27 cellular contexts compared by ENCODE assay signal in genomic region chr1:28070725-28071593, GRCh38. TPM values are rescaled to one million over a fixed set of nuclear protein-coding genes. Genes with fewer than 3 reads are reported as not detected.
DNase-seq lines count a peak whose midpoint lies in the region; ATAC-seq, FAIRE-seq and TF ChIP-seq lines count a peak whose summit lies in the region.
"Had no signal": no experiment of that assay in that cellular context is flagged by ENCODE, and none has a peak within 500 bp of the region (broad histone marks: within the 10 kb centered on the region; RNA-seq: fewer than 3 reads in every experiment).

No MANE protein-coding gene starts in this region.

- POLR2A ChIA-PET in HEK293T (lab: Yijun Ruan, JAX) (no interaction called here), GM12878 (lab: Charles Lee) (interaction anchor here (0.6 to 2.1 kb wide), 4 partner anchors 11 to 18 kb away, joined by 3 to 6 read pairs (median 5); no protein-coding TSS in a partner anchor)

- FAIRE-seq in GM12878 (lab: Jason Lieb, UNC) = no peak
- FAIRE-seq: colon had no signal

- H3K9me3 Mint-ChIP-seq in nephron (no peaks in the 10 kb centered on the region), type B pancreatic cell (no peaks in the 10 kb centered on the region)
- H3K9me3 Mint-ChIP-seq: activated CD4-positive, alpha-beta T cell treated with anti-CD3 and anti-CD28 coated beads, Interleukin-2, amount 10 ng/mL, durations not matched to agents 24 days and 14 days; naive thymus-derived CD4-positive, alpha-beta T cell had no signal

- SMC1A ChIA-PET in GM12878 (lab: Charles Lee; ENCODE audit: uncharacterized antibody, unreplicated experiment) = interaction anchor here (0.6 to 4.0 kb wide), 12 partner anchors 8 to 168 kb away, joined by 3 to 44 read pairs (median 4); partner anchors contain the start of gene EYA3

- TF ChIP-seq POLR2A in GM12878 (IDR thresholded peaks at IDR 0.05; ENCODE audit: low read depth, low read length) = no peak

- intact Hi-C loops in GM12878 (cut with micrococcal nuclease; ENCODE audit: unreplicated experiment) = no loop called here

- TF ChIP-seq CTCF in 22Rv1 (IDR thresholded peaks at IDR 0.05) (no peak), GM12878 (IDR thresholded peaks at IDR 0.05 in 2 of 3, conservative IDR thresholded peaks at IDR 0.05 in 1 of 3; ENCODE audit: control insufficient read depth in 2 of 3, extremely low read depth in 1 of 3, insufficient read depth in 1 of 3, low read depth in 3 of 3, low read length in 3 of 3) (no peak), nephron (IDR thresholded peaks at IDR 0.05; ENCODE audit: unreplicated experiment in 3 of 3) (no peak), type B pancreatic cell (conservative IDR thresholded peaks at IDR 0.05) (no peak)

- no peak for TF ChIP-seq RAD21 in GM12878 (IDR thresholded peaks at IDR 0.05; ENCODE audit: insufficient read depth, low read depth, low read length)

- in situ Hi-C loops in GM12878 (cut with MboI) = no loop called here

- H4K20me1 ChIP-seq in GM12878 (ENCODE audit: control insufficient read depth, insufficient read depth) = no peaks in the 10 kb centered on the region

- BruUV-seq in GM12878 (replicated peaks; lab: Mats Ljungman, UMichigan) = no TSS peak

- no peak overlapping the region for H2AFZ ChIP-seq in GM12878 (ENCODE audit: control insufficient read depth, low read depth, low read length)

- H3K9ac ChIP-seq in GM12878 (ENCODE audit: control insufficient read depth, insufficient read depth, low read length) = no peak overlapping the region

- peak overlapping the region; percentile 44; the same call in 1 of the 2 replicates for H3K4me2 ChIP-seq in GM12878 (ENCODE audit: control insufficient read depth, insufficient read depth)

- H3K27ac ChIP-seq in 22Rv1 (peak overlapping the region; percentile 77), GM12878 (ENCODE audit: control insufficient read depth, insufficient read depth) (peak overlapping the region; percentile 22; the same call in 1 of the 2 replicates)
- H3K27ac ChIP-seq: foreskin keratinocyte, left ventricle myocardium inferior, ovary had no signal

- RAD21 ChIA-PET in GM12878 (lab: Charles Lee; ENCODE audit: unreplicated experiment) = interaction anchor here (0.5 to 1.6 kb wide), 7 partner anchors 13 to 107 kb away, joined by 3 to 8 read pairs (median 3); partner anchors contain the start of gene EYA3

- ATAC-seq in GM12878 (no peak), GM18909 (IDR thresholded peaks at IDR 0.05; ENCODE audit: poor library complexity, unreplicated experiment) (no peak)
- ATAC-seq: esophagus mucosa; foreskin keratinocyte; naive thymus-derived CD4-positive, alpha-beta T cell; right cardiac atrium; stimulated activated naive CD8-positive, alpha-beta T cell treated with anti-CD3 and anti-CD28 coated beads, Interleukin-15, Interleukin-2, amounts not matched to agents 100 U/mL and 50 U/mL, for 24 hours; T-helper 17 cell had no signal

- CTCF ChIA-PET in HEK293T (lab: Yijun Ruan, JAX) = interaction anchor here (0.6 to 1.5 kb wide), 3 partner anchors 20 to 1069 kb away, joined by 3 to 5 read pairs (median 3); no protein-coding TSS in a partner anchor
- CTCF ChIA-PET in GM12878 (lab: Yijun Ruan, JAX) = interaction anchor here (0.6 to 1.7 kb wide), 3 partner anchors 15 to 43 kb away, joined by 3 to 5 read pairs (median 5); no protein-coding TSS in a partner anchor

- H3K4me3 Mint-ChIP-seq in nephron = peak overlapping the region in 1 of 3 experiments; percentile 41
- H3K4me3 Mint-ChIP-seq in type B pancreatic cell = no peak overlapping the region
- H3K4me3 Mint-ChIP-seq: activated CD4-positive, alpha-beta T cell treated with anti-CD3 and anti-CD28 coated beads, Interleukin-2, amount 10 ng/mL, durations not matched to agents 24 days and 14 days; naive thymus-derived CD4-positive, alpha-beta T cell; T-helper 17 cell had no signal

- H3K27me3 ChIP-seq in GM12878 (replicated peaks in 1 of 2; ENCODE audit: control insufficient read depth in 2 of 2, insufficient read depth in 2 of 2, low read length in 1 of 2) = no peaks in the 10 kb centered on the region
- H3K27me3 ChIP-seq: foreskin keratinocyte, ovary, tibial artery had no signal

- H3K4me1 Mint-ChIP-seq in nephron (peaks cover 21% of the 10 kb centered on the region), type B pancreatic cell (ENCODE audit: unreplicated experiment) (peaks cover 18% of the 10 kb centered on the region)

- peaks cover 5% of the 10 kb centered on the region for H3K9me3 ChIP-seq in GM12878 (replicated peaks; ENCODE audit: control insufficient read depth, insufficient read depth, low read length)
- H3K9me3 ChIP-seq: left ventricle myocardium inferior, ovary, tibial artery had no signal

- H3K79me2 ChIP-seq in GM12878 (ENCODE audit: control insufficient read depth, insufficient read depth, low read length) = peaks cover 72% of the 10 kb centered on the region

- 0 out of 2 replicates have a peak overlapping the region, but pooled peaks have one; percentile 8 for H3K4me3 ChIP-seq in GM12878
- H3K4me3 ChIP-seq: left ventricle myocardium inferior, ovary, tibial artery had no signal

- H3K36me3 ChIP-seq in GM12878 (ENCODE audit: control insufficient read depth in 2 of 2, insufficient read depth in 2 of 2, low read length in 1 of 2) = peaks cover 0 to 2% of the 10 kb centered on the region in 2 experiments; a peak in 1 of 4 replicates
- H3K36me3 ChIP-seq: ovary had no signal

- TF ChIP-seq EP300 in GM12878 (IDR thresholded peaks at IDR 0.05; ENCODE audit: borderline replicate concordance in 1 of 2, control insufficient read depth in 1 of 2, low read depth in 2 of 2, low read length in 2 of 2) = no peak

- H3K27ac Mint-ChIP-seq in nephron = peak overlapping the region; percentile 76 to 90 (median 85)
- H3K27ac Mint-ChIP-seq in type B pancreatic cell = no peak overlapping the region
- H3K27ac Mint-ChIP-seq: activated CD4-positive, alpha-beta T cell treated with anti-CD3 and anti-CD28 coated beads, Interleukin-2, amount 10 ng/mL, durations not matched to agents 24 days and 14 days had no signal

- DNase-seq in HEK293T (ENCODE audit: extremely low spot score) = no peak
- no peak for DNase-seq in GM12878 (ENCODE audit: low read depth, low spot score)
- DNase-seq in type B pancreatic cell (ENCODE audit: extremely low spot score, unreplicated experiment) = no peak
- no peak for DNase-seq in amniotic stem cell (lab: John Stamatoyannopoulos, UW)
- no peak for DNase-seq in GDM1 (lab: John Stamatoyannopoulos, UW)
- DNase-seq: activated CD4-positive, alpha-beta T cell treated with anti-CD3 and anti-CD28 coated beads, Interleukin-2, amount 10 ng/mL, durations not matched to agents 24 days and 14 days; activated naive CD4-positive, alpha-beta T cell treated with anti-CD3 and anti-CD28 coated beads, Interleukin-2, amount 50 U/mL, for 16 hours; DMS79 treated with DMSO at 0.1 percent for 48 hours; effector memory CD4-positive, alpha-beta T cell; foreskin keratinocyte; HCEC 1CT; left ventricle myocardium inferior; naive thymus-derived CD4-positive, alpha-beta T cell; NCI-H1092; NCI-H187; NCI-H2171 treated with DMSO at 0.1 percent for 48 hours; NCI-H524 treated with DMSO at 0.1 percent for 48 hours; ovary; right cardiac atrium; stimulated activated naive CD8-positive, alpha-beta T cell treated with anti-CD3 and anti-CD28 coated beads, Interleukin-15, Interleukin-2, amounts not matched to agents 100 U/mL and 50 U/mL, for 24 hours; T-helper 17 cell; tibial artery had no signal

- peaks cover 50% of the 10 kb centered on the region for H3K4me1 ChIP-seq in GM12878 (ENCODE audit: control insufficient read depth, insufficient read depth, low read length)

- H3K36me3 Mint-ChIP-seq in nephron (ENCODE audit: low read depth) (peaks cover 17% of the 10 kb centered on the region), type B pancreatic cell (no peaks in the 10 kb centered on the region)

- H3K27me3 Mint-ChIP-seq in nephron (ENCODE audit: low read depth) (no peaks in the 10 kb centered on the region), type B pancreatic cell (no peaks in the 10 kb centered on the region)
- H3K27me3 Mint-ChIP-seq: activated CD4-positive, alpha-beta T cell treated with anti-CD3 and anti-CD28 coated beads, Interleukin-2, amount 10 ng/mL, durations not matched to agents 24 days and 14 days; naive thymus-derived CD4-positive, alpha-beta T cell; T-helper 17 cell had no signal

- 85% methylated on average over 11 of the region's 11 CpGs for WGBS in GM12878 (ENCODE audit: insufficient coverage, insufficient replicate concordance, low lambda C conversion rate, missing lambda C conversion rate)

TF ChIP-seq in GM12878, 131 proteins besides CTCF, POLR2A, EP300 and RAD21 (continues in another document):
- TF ChIP-seq GABPA (IDR thresholded peaks at IDR 0.05; ENCODE audit: low read depth) = no peak

RNA-seq across cellular contexts. Expression of gene EYA3, which starts 17.5 kb away (rescaled TPM):
- 62.1 and 81.3 TPM in 2 replicates for total RNA-seq in GM12878 (2013; cell fraction: nucleolus; rRNA removed)
- 18.3 and 19.0 TPM in 2 replicates for total RNA-seq in GM12878 (2014; rRNA removed)
- 28.1 and 28.2 TPM in 2 replicates for total RNA-seq in GM12878 (2014; rRNA removed; fragmentation: Illumina TruSeq; extraction: Trizol)
- 28.5 and 29.6 TPM in 2 replicates for total RNA-seq in GM12878 (2021)
- 8.9 TPM for polyA plus RNA-seq in GM12878 (2011; ENCODE audit: low read depth)
- 46.6 and 48.9 TPM in 2 replicates for polyA plus RNA-seq in GM12878 (2011; rRNA removed)
- polyA plus RNA-seq in GM12878 (2011; cell fraction: cytosol; rRNA removed) = 24.4 and 27.3 TPM in 2 replicates
- polyA plus RNA-seq in GM12878 (2011; cell fraction: nucleus; rRNA removed) = 26.8 and 29.1 TPM in 2 replicates
- polyA plus RNA-seq in GM12878 (2012) = 12.3 and 13.9 TPM in 2 replicates
- polyA plus RNA-seq in GM12878 (2014; fragmentation: Illumina TruSeq; extraction: Trizol) = 28.1 and 33.0 TPM in 2 replicates
- polyA plus RNA-seq in GM12878 (2014; fragmentation: Nextera tagmentation; extraction: Ambion mirVana) = 10 to 100 TPM; 13.0 to 15.6 TPM
- 19.8 and 20.1 TPM in 2 replicates for polyA plus RNA-seq in GM12878 (2014; rRNA removed)
- polyA plus RNA-seq in GM12878 (2016; fragmentation: Nextera tagmentation; extraction: Ambion mirVana) = 10 to 100 TPM; 22.6 to 24.2 TPM
- polyA minus RNA-seq in GM12878 (2011; rRNA and poly(A)+ RNA removed) = 62.8 and 90.9 TPM in 2 replicates
- 14.4 and 18.8 TPM in 2 replicates for polyA minus RNA-seq in GM12878 (2011; cell fraction: cytosol; rRNA and poly(A)+ RNA removed)
- 27.7 and 28.5 TPM in 2 replicates for polyA minus RNA-seq in GM12878 (2011; cell fraction: nucleus; rRNA and poly(A)+ RNA removed)
- 26.6 and 35.4 TPM in 2 replicates for total RNA-seq in type B pancreatic cell (ENCODE audit: low replicate concordance)
